ENCODE assay signal across 21 cellular contexts in the genomic region with DNA sequence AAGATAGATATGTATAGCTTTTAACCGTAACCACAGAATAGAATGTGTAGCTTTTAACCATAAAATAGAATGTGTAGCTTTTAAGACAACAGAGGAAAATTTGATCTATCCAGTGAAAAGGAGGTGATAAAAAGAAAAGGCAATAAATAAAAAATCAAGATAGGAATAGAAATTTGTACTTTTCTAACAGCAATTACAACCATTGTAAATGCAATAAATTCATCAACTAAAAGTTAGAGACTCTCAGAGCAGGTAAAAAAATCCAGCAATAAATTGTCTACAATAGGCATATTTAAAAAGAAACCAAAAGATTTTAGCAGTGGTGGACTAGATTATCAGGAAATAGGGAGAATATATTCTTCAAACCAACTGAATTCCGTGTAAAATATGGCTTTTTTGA.
"Had no signal": no experiment of that assay in that cellular context is flagged by ENCODE, and none has a peak within 500 bp of the region (broad histone marks: within the 10 kb centered on the region; RNA-seq: fewer than 3 reads in every experiment).

No MANE protein-coding gene starts in this region.

- H3K36me3 ChIP-seq: colonic mucosa, esophagus muscularis mucosa, gastroesophageal sphincter, heart left ventricle, left lung, lower lobe of right lung had no signal

- H3K4me3 ChIP-seq: colonic mucosa, dorsolateral prefrontal cortex, esophagus muscularis mucosa, gastroesophageal sphincter, heart left ventricle, hepatocyte, left lung, lower lobe of right lung, mucosa of descending colon had no signal

- ATAC-seq: gastroesophageal sphincter, heart left ventricle, left cardiac atrium, left lung, left ventricle myocardium superior, lower lobe of right lung, mucosa of descending colon had no signal

- H3K27ac ChIP-seq: colonic mucosa, esophagus muscularis mucosa, foreskin keratinocyte, heart left ventricle, hepatocyte, left lung, lower lobe of right lung had no signal

- DNase-seq: colonic mucosa; dermis blood vessel endothelial cell; dorsolateral prefrontal cortex; effector CD4-positive, alpha-beta T cell; effector memory CD4-positive, alpha-beta T cell; foreskin keratinocyte; heart left ventricle; hypothalamus; immature natural killer cell; left cardiac atrium; left lung; left ventricle myocardium superior; lower lobe of right lung; mesenchymal stem cell; mucosa of descending colon had no signal

- H3K4me2 ChIP-seq: hepatocyte had no signal

- H3K79me2 ChIP-seq: hepatocyte had no signal

- H3K4me1 ChIP-seq: colonic mucosa, foreskin keratinocyte had no signal

- FAIRE-seq: endothelial cell of umbilical vein, frontal cortex, keratinocyte had no signal

- H3K27me3 ChIP-seq: colonic mucosa, dorsolateral prefrontal cortex, esophagus muscularis mucosa, foreskin keratinocyte, gastroesophageal sphincter, heart left ventricle, hepatocyte, left lung had no signal

- H2AFZ ChIP-seq: hepatocyte had no signal

- H3K9me3 ChIP-seq: colonic mucosa, left lung, lower lobe of right lung, mucosa of descending colon had no signal
